30 cellular contexts compared by ENCODE assay signal in genomic region chr12:68977335-68977734, GRCh38. TPM values are rescaled to one million over a fixed set of nuclear protein-coding genes. Genes with fewer than 3 reads are reported as not detected.
DNase-seq lines count a peak whose midpoint lies in the region; ATAC-seq, FAIRE-seq and TF ChIP-seq lines count a peak whose summit lies in the region.
"Had no signal": no experiment of that assay in that cellular context is flagged by ENCODE, and none has a peak within 500 bp of the region (broad histone marks: within the 10 kb centered on the region; RNA-seq: fewer than 3 reads in every experiment).

No MANE protein-coding gene starts in this region.

- no peak overlapping the region for H3K27ac Mint-ChIP-seq in neural progenitor cell
- H3K27ac Mint-ChIP-seq: activated naive CD4-positive, alpha-beta T cell treated with anti-CD3 and anti-CD28 coated beads for 36 hours; CD8-positive, alpha-beta memory T cell; stimulated activated effector memory CD8-positive, alpha-beta T cell treated with anti-CD3 and anti-CD28 coated beads, Interleukin-12 subunit alpha, Interleukin-12 subunit beta, amount 100 ng/mL, for 72 hours had no signal

- H4K20me1 ChIP-seq in hepatocyte (ENCODE audit: insufficient read depth, poor library complexity, severe bottlenecking): no peaks in the 10 kb centered on the region
- no peaks in the 10 kb centered on the region for H4K20me1 ChIP-seq in neural progenitor cell (ENCODE audit: low read depth)

- no peaks in the 10 kb centered on the region for H3K36me3 Mint-ChIP-seq in neural progenitor cell
- H3K36me3 Mint-ChIP-seq: CD8-positive, alpha-beta memory T cell; stimulated activated effector memory CD8-positive, alpha-beta T cell treated with anti-CD3 and anti-CD28 coated beads, Interleukin-12 subunit alpha, Interleukin-12 subunit beta, amount 100 ng/mL, for 72 hours had no signal

- no peak overlapping the region for H3K27ac ChIP-seq in A549
- H3K27ac ChIP-seq in VCaP: peak overlapping the region; percentile 61
- H3K27ac ChIP-seq in hepatocyte: peak overlapping the region; percentile 4
- no peak overlapping the region for H3K27ac ChIP-seq in neural progenitor cell
- no peak overlapping the region for H3K27ac ChIP-seq in transverse colon
- H3K27ac ChIP-seq: gastrocnemius medialis, psoas muscle, SJCRH30, suprapubic skin had no signal

- POLR2A ChIA-PET in A549 (lab: Yijun Ruan, JAX): interaction anchor here (0.6 kb wide), 1 partner anchor 1604 kb away, joined by 3 read pairs; no protein-coding TSS in a partner anchor

- no peaks in the 10 kb centered on the region for H3K79me2 ChIP-seq in hepatocyte
- H3K79me2 ChIP-seq in neural progenitor cell (ENCODE audit: low read depth): no peaks in the 10 kb centered on the region

- peaks cover 2% of the 10 kb centered on the region for H3K9me3 Mint-ChIP-seq in neural progenitor cell
- H3K9me3 Mint-ChIP-seq: CD8-positive, alpha-beta memory T cell; stimulated activated effector memory CD8-positive, alpha-beta T cell treated with anti-CD3 and anti-CD28 coated beads, Interleukin-12 subunit alpha, Interleukin-12 subunit beta, amount 100 ng/mL, for 72 hours had no signal

- intact Hi-C loops in transverse colon (cut with DNase I; ENCODE audit: low total_unique reads): no loop called here

- H3K4me1 ChIP-seq in A549 (peaks cover 11% of the 10 kb centered on the region; the same call in 1 of the 3 replicates), hepatocyte (ENCODE audit: insufficient read depth) (peaks cover 21% of the 10 kb centered on the region), neural progenitor cell (peaks cover 13% of the 10 kb centered on the region), transverse colon (no peaks in the 10 kb centered on the region)
- H3K4me1 ChIP-seq: psoas muscle, SJCRH30, suprapubic skin had no signal

- no peaks in the 10 kb centered on the region for H3F3A ChIP-seq in neural progenitor cell (ENCODE audit: low read depth)

- TF ChIP-seq POLR2A in A549 (IDR thresholded peaks at IDR 0.05; ENCODE audit: low read length): no peak
- TF ChIP-seq POLR2A in transverse colon (IDR thresholded peaks at IDR 0.05): no peak

- CTCF ChIA-PET in A549 (lab: Yijun Ruan, JAX): interaction anchor here (0.8 kb wide), 1 partner anchor 22 kb away, joined by 3 read pairs; no protein-coding TSS in a partner anchor

- no peak for TF ChIP-seq RAD21 in A549 (conservative IDR thresholded peaks at IDR 0.05 in 1 of 2, IDR thresholded peaks at IDR 0.05 in 1 of 2)

- H3K4me1 Mint-ChIP-seq in neural progenitor cell: peaks cover 6% of the 10 kb centered on the region
- H3K4me1 Mint-ChIP-seq: CD8-positive, alpha-beta memory T cell; central memory CD8-positive, alpha-beta T cell; stimulated activated effector memory CD8-positive, alpha-beta T cell treated with anti-CD3 and anti-CD28 coated beads, Interleukin-12 subunit alpha, Interleukin-12 subunit beta, amount 100 ng/mL, for 72 hours had no signal

- in situ Hi-C loops in transverse colon (cut with MboI; ENCODE audit: low pct_ligation_motif_present in 1 of 4, low pct_unique_long_range_greater_than_20kb in 1 of 4, low sequenced_read_pairs in 3 of 4): no loop called here

- H3K4me3 ChIP-seq in A549 (no peak overlapping the region), hepatocyte (no peak overlapping the region), neural progenitor cell (no peak overlapping the region), transverse colon (no peak overlapping the region)
- H3K4me3 ChIP-seq: gastrocnemius medialis, GM12878, psoas muscle, SJCRH30, suprapubic skin had no signal

- H3K27me3 ChIP-seq in hepatocyte (no peaks in the 10 kb centered on the region), neural progenitor cell (no peaks in the 10 kb centered on the region), transverse colon (no peaks in the 10 kb centered on the region)
- H3K27me3 ChIP-seq: gastrocnemius medialis, SJCRH30, suprapubic skin had no signal

- H3K9me3 ChIP-seq in A549 (no peaks in the 10 kb centered on the region; the same call in 2 of the 3 replicates), hepatocyte (ENCODE audit: low read depth) (no peaks in the 10 kb centered on the region), neural progenitor cell (ENCODE audit: low read depth) (no peaks in the 10 kb centered on the region), transverse colon (no peaks in the 10 kb centered on the region)
- H3K9me3 ChIP-seq: gastrocnemius medialis, psoas muscle, SJCRH30, suprapubic skin had no signal

- H3K9ac ChIP-seq in neural progenitor cell: no peak overlapping the region

- ATAC-seq in A549 (no peak), HG02973 (IDR thresholded peaks at IDR 0.05; ENCODE audit: unreplicated experiment) (no peak), GM21619 (IDR thresholded peaks at IDR 0.05; ENCODE audit: unreplicated experiment) (no peak), GM21447 (IDR thresholded peaks at IDR 0.05; ENCODE audit: unreplicated experiment) (no peak)
- ATAC-seq: gastrocnemius medialis; GM12878; left ventricle myocardium superior; psoas muscle; stimulated activated effector memory CD8-positive, alpha-beta T cell treated with anti-CD3 and anti-CD28 coated beads, Interleukin-12 subunit alpha, Interleukin-12 subunit beta, amount 100 ng/mL, for 72 hours had no signal

- H3K4me3 Mint-ChIP-seq in neural progenitor cell: no peak overlapping the region
- H3K4me3 Mint-ChIP-seq: activated naive CD4-positive, alpha-beta T cell treated with anti-CD3 and anti-CD28 coated beads for 36 hours; CD8-positive, alpha-beta memory T cell; central memory CD8-positive, alpha-beta T cell; stimulated activated effector memory CD8-positive, alpha-beta T cell treated with anti-CD3 and anti-CD28 coated beads, Interleukin-12 subunit alpha, Interleukin-12 subunit beta, amount 100 ng/mL, for 72 hours had no signal

- H2AFZ ChIP-seq in hepatocyte (no peak overlapping the region), neural progenitor cell (replicated peaks) (peak overlapping the region; percentile 73)

- TF ChIP-seq CTCF in A549 (IDR thresholded peaks at IDR 0.05) (no peak), VCaP (conservative IDR thresholded peaks at IDR 0.05) (no peak), hepatocyte (IDR thresholded peaks at IDR 0.05; ENCODE audit: poor library complexity) (no peak), neural progenitor cell (IDR thresholded peaks at IDR 0.05) (no peak), transverse colon (IDR thresholded peaks at IDR 0.05) (no peak)

- WGBS in A549 (ENCODE audit: missing lambda C conversion rate): 75% methylated on average over 3 of the region's 3 CpGs
- 91% methylated on average over 3 of the region's 3 CpGs for WGBS in hepatocyte (ENCODE audit: low lambda C conversion rate, missing lambda C conversion rate)
- 72 to 88% methylated on average over 3 of the region's 3 CpGs for WGBS in transverse colon (ENCODE audit: low coverage in 1 of 2), 2 donors

- H3K9me2 ChIP-seq in hepatocyte (replicated peaks; ENCODE audit: insufficient read depth): no peaks in the 10 kb centered on the region

- peaks cover 6% of the 10 kb centered on the region for H3K27me3 Mint-ChIP-seq in neural progenitor cell (ENCODE audit: insufficient read depth, low read depth)

- peak overlapping the region; percentile 18; the same call in 1 of the 3 replicates for H3K4me2 ChIP-seq in A549
- no peak overlapping the region for H3K4me2 ChIP-seq in hepatocyte
- H3K4me2 ChIP-seq in neural progenitor cell: no peak overlapping the region

- H3K36me3 ChIP-seq in hepatocyte (replicated peaks; ENCODE audit: insufficient read depth, low read depth) (no peaks in the 10 kb centered on the region), neural progenitor cell (no peaks in the 10 kb centered on the region), transverse colon (no peaks in the 10 kb centered on the region)
- H3K36me3 ChIP-seq: gastrocnemius medialis, SJCRH30, suprapubic skin had no signal

- no peak for FAIRE-seq in A549 (lab: Jason Lieb, UNC)
- FAIRE-seq: endometrium, GM12878, H54, urothelium cell line had no signal

- DNase-seq in A549 (ENCODE audit: low read depth in 1 of 2, low spot score in 1 of 2) (no peak), hepatocyte (ENCODE audit: low spot score) (no peak), neural progenitor cell (ENCODE audit: low spot score) (no peak), transverse colon (no peak)
- DNase-seq: activated CD4-positive, alpha-beta T cell treated with anti-CD3 and anti-CD28 coated beads, Interleukin-2, amount 50 U/mL, for 48 hours; activated naive CD4-positive, alpha-beta T cell treated with anti-CD3 and anti-CD28 coated beads for 36 hours; CD8-positive, alpha-beta memory T cell; DMS 273 treated with DMSO at 0.1 percent for 48 hours; EL; gastrocnemius medialis; left ventricle myocardium superior; NCI-H1048; NCI-H1694 treated with DMSO at 0.1 percent for 48 hours; psoas muscle; SJCRH30; stimulated activated CD4-positive, alpha-beta T cell treated with anti-CD3 and anti-CD28 coated beads, Interleukin-4, amount 100 ng/mL, for 4 hours; T-helper 1 cell had no signal

- TF ChIP-seq EP300 in A549 (IDR thresholded peaks at IDR 0.05) (no peak), transverse colon (IDR thresholded peaks at IDR 0.05; ENCODE audit: low read depth) (no peak)

TF ChIP-seq in A549, 52 proteins besides CTCF, POLR2A, EP300 and RAD21 (continues in another document):
- TF ChIP-seq FOXS1 (CRISPR knock-in tag; IDR thresholded peaks at IDR 0.05) (no peak), GATA3 (IDR thresholded peaks at IDR 0.05; ENCODE audit: borderline replicate concordance) (no peak), PBX3 (IDR thresholded peaks at IDR 0.05) (no peak)

RNA-seq across cellular contexts. Expression of gene CPM, which starts 44.4 kb away (rescaled TPM):
- polyA plus RNA-seq in A549 (2011; rRNA removed) (6.8 and 6.9 TPM in 2 replicates), A549 (2017; fragmentation: RNase III; extraction: RNeasy Plus Mini Kit Qiagen cat#74134 plus additional on column Dnase treatment) (3.7 to 6.2 TPM (median 4.8 TPM) in 3 replicates), hepatocyte (28.0 and 30.2 TPM in 2 replicates)
- polyA plus RNA-seq in A549 (2012; cell fraction: cytosol; rRNA removed): 1.6 and 1.7 TPM in 2 replicates
- 0.73 TPM in 2 replicates for polyA plus RNA-seq in A549 (2012; cell fraction: nucleus; rRNA removed)
- 4.6 and 9.0 TPM in 2 replicates for polyA minus RNA-seq in A549 (2011; rRNA and poly(A)+ RNA removed)
- total RNA-seq in hepatocyte (26.8 and 30.7 TPM in 2 replicates), neural progenitor cell (ENCODE audit: low replicate concordance) (0.02 and 0.28 TPM in 2 replicates), transverse colon (100 to 1,000 TPM in 3 of 4 donors, 10 to 100 TPM in 1; 36.4 to 147 (median 107) TPM)
- total RNA-seq: A172, HT1080 had no signal

Comparison
In these comparisons a context has a peak if more than half of its experiments do, and no peak if none do; other contexts are left out.
1. H3K27ac ChIP-seq: peak in VCaP (single experiment) and hepatocyte (single experiment); none in A549 (0 of 2), neural progenitor cell (single experiment) and transverse colon (0 of 4).
2. RNA of gene CPM, which starts 44.4 kb away (total RNA-seq): 36.4 to 147 TPM in transverse colon and 26.8 to 30.7 TPM in hepatocyte; 0.02 to 0.28 TPM in neural progenitor cell; every median in the first group is over 10 times any median in the second.